ENCODE assay signal across 8 cellular contexts in the genomic region with DNA sequence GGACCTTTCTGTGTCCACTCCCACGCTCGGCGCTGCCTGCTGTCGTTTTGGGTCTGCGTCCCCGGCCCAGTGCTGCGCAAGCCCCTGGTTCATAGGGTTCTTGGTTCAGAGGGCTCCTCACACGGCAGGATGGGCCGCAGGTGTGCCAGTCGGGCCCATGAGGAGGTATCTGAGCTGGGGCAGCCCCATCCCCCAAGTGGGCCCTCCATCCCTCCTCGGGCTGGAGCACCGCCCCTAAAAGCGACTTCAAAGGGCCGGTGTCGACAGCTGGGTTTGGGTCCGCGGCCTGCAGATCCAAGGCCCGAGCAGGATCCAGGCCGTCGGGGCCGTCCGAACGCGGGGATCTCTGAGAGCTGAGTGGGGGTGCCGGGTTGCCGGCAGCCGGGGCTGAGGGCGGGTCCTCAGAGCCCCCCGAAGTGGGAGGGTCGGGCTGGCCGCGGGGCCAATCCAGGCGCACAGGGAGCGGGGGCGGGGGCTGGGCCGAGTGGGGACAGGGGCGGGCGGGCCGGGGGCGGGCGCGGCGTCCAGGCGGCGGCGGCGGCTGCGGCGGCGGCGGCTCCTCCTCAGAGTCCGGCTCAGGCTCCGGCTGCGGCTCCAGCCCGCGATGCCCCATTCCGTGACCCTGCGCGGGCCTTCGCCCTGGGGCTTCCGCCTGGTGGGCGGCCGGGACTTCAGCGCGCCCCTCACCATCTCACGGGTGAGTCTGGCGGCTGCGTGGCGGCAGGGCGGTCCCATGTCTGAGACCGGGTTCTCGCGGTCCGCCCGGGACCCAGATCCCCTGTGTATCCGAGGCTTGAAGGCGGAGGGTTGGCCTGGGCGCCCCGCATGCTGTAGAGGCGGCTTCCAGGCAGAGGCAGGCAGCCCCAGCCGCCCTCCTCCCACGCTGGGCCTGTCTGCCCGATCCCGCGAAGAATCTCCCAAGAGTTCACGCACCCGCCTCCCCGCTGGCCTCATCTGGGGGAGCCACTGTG. TPM values are rescaled to one million over a fixed set of nuclear protein-coding genes. Genes with fewer than 3 reads are reported as not detected.
DNase-seq lines count a peak whose midpoint lies in the region; ATAC-seq and TF ChIP-seq lines count a peak whose summit lies in the region.

A gene with protein sequence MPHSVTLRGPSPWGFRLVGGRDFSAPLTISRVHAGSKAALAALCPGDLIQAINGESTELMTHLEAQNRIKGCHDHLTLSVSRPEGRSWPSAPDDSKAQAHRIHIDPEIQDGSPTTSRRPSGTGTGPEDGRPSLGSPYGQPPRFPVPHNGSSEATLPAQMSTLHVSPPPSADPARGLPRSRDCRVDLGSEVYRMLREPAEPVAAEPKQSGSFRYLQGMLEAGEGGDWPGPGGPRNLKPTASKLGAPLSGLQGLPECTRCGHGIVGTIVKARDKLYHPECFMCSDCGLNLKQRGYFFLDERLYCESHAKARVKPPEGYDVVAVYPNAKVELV (plus strand): TSS at position 566 of the 971 bp plus-strand sequence. CDS start 39 bp downstream, at position 605.

- no peaks in the 10 kb centered on the region for H3K9me3 Mint-ChIP-seq in neural crest cell
- no peaks in the 10 kb centered on the region for H3K9me3 Mint-ChIP-seq in T-helper 2 cell treated with Interferon-gamma antibody and Interleukin-4, amounts not matched to agents 5 μg/mL and 100 μg/mL, for 36 hours

- H3K27ac Mint-ChIP-seq in neural crest cell (ENCODE audit: unreplicated experiment): peak within 1 kb of the TSS; percentile 62
- H3K27ac Mint-ChIP-seq in T-helper 2 cell treated with Interferon-gamma antibody and Interleukin-4, amounts not matched to agents 5 μg/mL and 100 μg/mL, for 36 hours: no peak within 1 kb of the TSS

- no peaks in the 10 kb centered on the region for H3K9me3 ChIP-seq in RWPE2 (ENCODE audit: severe bottlenecking)

- ATAC-seq in RWPE2 (ENCODE audit: low read depth) (peak; percentile 5; the same call in 1 of the 3 replicates), HG02623 (IDR thresholded peaks at IDR 0.05; ENCODE audit: unreplicated experiment) (no peak)

- peak within 1 kb of the TSS; percentile 87 for H3K4me3 Mint-ChIP-seq in neural crest cell
- no peak within 1 kb of the TSS for H3K4me3 Mint-ChIP-seq in T-helper 2 cell treated with Interferon-gamma antibody and Interleukin-4, amounts not matched to agents 5 μg/mL and 100 μg/mL, for 36 hours

- DNase-seq in AG20443 (ENCODE audit: low spot score) (peak; percentile 82), RWPE2 (ENCODE audit: low spot score) (peak; percentile 66), fibroblast of gingiva (ENCODE audit: low read depth) (peak; percentile 28), neural crest cell (ENCODE audit: low read depth, low spot score) (peak; percentile 59), KG1 (lab: John Stamatoyannopoulos, UW) (no peak), SW480 (ENCODE audit: low spot score) (no peak)
- no peak for DNase-seq in T-helper 2 cell treated with Interferon-gamma antibody and Interleukin-4, amounts not matched to agents 5 μg/mL and 100 μg/mL, for 36 hours (ENCODE audit: low spot score)

- no peaks in the 10 kb centered on the region for H3K27me3 Mint-ChIP-seq in neural crest cell (ENCODE audit: low read depth)
- peaks cover 23% of the 10 kb centered on the region for H3K27me3 Mint-ChIP-seq in T-helper 2 cell treated with Interferon-gamma antibody and Interleukin-4, amounts not matched to agents 5 μg/mL and 100 μg/mL, for 36 hours (ENCODE audit: low read depth)

- H3K36me3 ChIP-seq in RWPE2 (ENCODE audit: low read depth): peaks cover 2% of the 10 kb centered on the region; the same call in 1 of the 2 replicates

- H3K36me3 Mint-ChIP-seq in neural crest cell (ENCODE audit: low read depth): peaks cover 3% of the 10 kb centered on the region
- H3K36me3 Mint-ChIP-seq in T-helper 2 cell treated with Interferon-gamma antibody and Interleukin-4, amounts not matched to agents 5 μg/mL and 100 μg/mL, for 36 hours (ENCODE audit: low read depth): no peaks in the 10 kb centered on the region

- no peak for TF ChIP-seq CTCF in RWPE2 (IDR thresholded peaks at IDR 0.05; ENCODE audit: poor library complexity, severe bottlenecking)
- no peak for TF ChIP-seq CTCF in neural crest cell (conservative IDR thresholded peaks at IDR 0.05)

- peak within 1 kb of the TSS; percentile 95 for H3K27ac ChIP-seq in RWPE2 (ENCODE audit: poor library complexity, severe bottlenecking)

- H3K27me3 ChIP-seq in RWPE2 (ENCODE audit: insufficient read depth, poor library complexity, severe bottlenecking): no peaks in the 10 kb centered on the region

- H3K4me1 Mint-ChIP-seq in neural crest cell: peaks cover 41% of the 10 kb centered on the region
- peaks cover 7% of the 10 kb centered on the region for H3K4me1 Mint-ChIP-seq in T-helper 2 cell treated with Interferon-gamma antibody and Interleukin-4, amounts not matched to agents 5 μg/mL and 100 μg/mL, for 36 hours (ENCODE audit: low read depth)

- peak within 1 kb of the TSS; percentile 52 for H3K4me3 ChIP-seq in RWPE2 (ENCODE audit: severe bottlenecking)

- H3K4me1 ChIP-seq in RWPE2 (ENCODE audit: insufficient read depth, poor library complexity, severe bottlenecking): peaks cover 28% of the 10 kb centered on the region

RNA-seq across cellular contexts. Expression of the gene that starts here (rescaled TPM):
- 37.4 and 38.0 TPM in 2 replicates for total RNA-seq in neural crest cell

Comparison
In these comparisons a context has a peak if more than half of its experiments do, and no peak if none do; other contexts are left out.
1. DNase-seq: peak in AG20443 (single experiment), RWPE2 (single experiment), fibroblast of gingiva (single experiment) and neural crest cell (single experiment); none in T-helper 2 cell treated with Interferon-gamma antibody and Interleukin-4, amounts not matched to agents 5 μg/mL and 100 μg/mL, for 36 hours (single experiment), KG1 (single experiment) and SW480 (single experiment).